Comparison of ENCODE assay signal across 10 cellular contexts in genomic region chr2:177246000-177246399, GRCh38. TPM values are rescaled to one million over a fixed set of nuclear protein-coding genes. Genes with fewer than 3 reads are reported as not detected.
DNase-seq lines count a peak whose midpoint lies in the region; ATAC-seq and TF ChIP-seq lines count a peak whose summit lies in the region.
"Had no signal": no experiment of that assay in that cellular context is flagged by ENCODE, and none has a peak within 500 bp of the region (broad histone marks: within the 10 kb centered on the region; RNA-seq: fewer than 3 reads in every experiment).

No MANE protein-coding gene starts in this region.

- H3K36me3 ChIP-seq in GM23248 (ENCODE audit: low read depth) (0 out of 2 replicates have a peak, but pooled peaks cover 4% of the 10 kb centered on the region), Panc1 (ENCODE audit: control insufficient read depth, insufficient read depth, low read length) (no peaks in the 10 kb centered on the region; the same call in 1 of the 2 replicates), rectal smooth muscle tissue (ENCODE audit: control insufficient read depth, insufficient read depth, low read length) (no peaks in the 10 kb centered on the region)

- intact Hi-C loops in Panc1 (cut with micrococcal nuclease; ENCODE audit: unreplicated experiment) = loop anchor here (10.0 kb wide), 1 partner anchor 149 kb away; the partner anchor contains the start of gene AGPS

- H3K27ac ChIP-seq in GM23248 = peak overlapping the region; percentile 98
- peak overlapping the region; percentile 94 for H3K27ac ChIP-seq in Panc1 (ENCODE audit: low read length)
- peak overlapping the region; percentile 98 for H3K27ac ChIP-seq in epithelial cell of prostate
- H3K27ac ChIP-seq in rectal smooth muscle tissue (ENCODE audit: low read depth, low read length) = peak overlapping the region; percentile 11

- H3K9me3 ChIP-seq in GM23248 (ENCODE audit: low read depth) (no peaks in the 10 kb centered on the region), Panc1 (ENCODE audit: control insufficient read depth, insufficient read depth, low read depth, low read length) (no peaks in the 10 kb centered on the region)

- no TSS peak for BruUV-seq in Panc1 (replicated peaks; lab: Mats Ljungman, UMichigan)

- H3K9ac ChIP-seq in GM23248 (peak overlapping the region; percentile 44), rectal smooth muscle tissue (ENCODE audit: low read length) (no peak overlapping the region)

- H3K27me3 ChIP-seq in GM23248 (replicated peaks; ENCODE audit: insufficient read depth) (no peaks in the 10 kb centered on the region), Panc1 (ENCODE audit: control insufficient read depth, insufficient read depth, low read length) (no peaks in the 10 kb centered on the region), rectal smooth muscle tissue (ENCODE audit: control insufficient read depth, insufficient read depth, low read length) (no peaks in the 10 kb centered on the region)

- peak overlapping the region; percentile 31 for H3K4me2 ChIP-seq in GM23248 (ENCODE audit: unreplicated experiment)

- POLR2A ChIA-PET in Panc1 (lab: Charles Lee) = interaction anchor here (0.6 kb wide), 2 partner anchors 9 to 15 kb away, joined by 3 to 4 read pairs; no protein-coding TSS in a partner anchor

- H3K9me2 ChIP-seq in GM23248 (ENCODE audit: insufficient read depth) = no peaks in the 10 kb centered on the region

- 54 to 56% methylated on average over 3 of the region's 3 CpGs for WGBS in GM23248 (ENCODE audit: low coverage in 1 of 2, low lambda C conversion rate in 2 of 2, missing lambda C conversion rate in 2 of 2), 2 experiments

- TF ChIP-seq CTCF in Panc1 (IDR thresholded peaks at IDR 0.05) = no peak

- H3K79me2 ChIP-seq in GM23248 (ENCODE audit: insufficient read depth) = peaks cover 98% of the 10 kb centered on the region

- no peak overlapping the region for H2AFZ ChIP-seq in GM23248

- CTCF ChIA-PET in Panc1 (lab: Charles Lee) = interaction anchor here (0.6 to 0.8 kb wide), 2 partner anchors 17 to 20 kb away, joined by 3 read pairs; no protein-coding TSS in a partner anchor

- H3K4me1 ChIP-seq in GM23248 (ENCODE audit: insufficient read depth) = peaks cover 50% of the 10 kb centered on the region
- peaks cover 98% of the 10 kb centered on the region for H3K4me1 ChIP-seq in Panc1 (ENCODE audit: control insufficient read depth, insufficient read depth, low read length)
- peaks cover 30% of the 10 kb centered on the region for H3K4me1 ChIP-seq in rectal smooth muscle tissue (ENCODE audit: control insufficient read depth, insufficient read depth, low read length)

- 0 out of 2 replicates have a peak, but pooled peaks have one; percentile 17 for ATAC-seq in Panc1
- ATAC-seq in esophagus mucosa = no peak
- ATAC-seq in GM19351 (IDR thresholded peaks at IDR 0.05; ENCODE audit: unreplicated experiment) = no peak

- peaks cover 62% of the 10 kb centered on the region for H3F3A ChIP-seq in GM23248 (ENCODE audit: insufficient read depth)

- in situ Hi-C loops in GM23248 (cut with MboI) = no loop called here
- in situ Hi-C loops in Panc1 (cut with HindIII; ENCODE audit: low pct_unique_long_range_greater_than_20kb, low sequenced_read_pairs) = no loop called here

- DNase-seq in GM23248 = no peak
- DNase-seq in Panc1 (ENCODE audit: low read depth, low spot score) = no peak
- no peak for DNase-seq in epithelial cell of prostate (ENCODE audit: low read depth, low spot score)
- DNase-seq in HCEC 1CT = no peak
- DNase-seq in kidney glomerular epithelial cell (lab: John Stamatoyannopoulos, UW) = no peak
- DNase-seq: NCI-H446 treated with DMSO at 0.1 percent for 48 hours; stimulated activated CD4-positive, alpha-beta T cell treated with anti-CD3 and anti-CD28 coated beads, Interleukin-4, amount 100 ng/mL, for 4 hours had no signal

- no peak overlapping the region for H3K4me3 ChIP-seq in GM23248
- H3K4me3 ChIP-seq in Panc1 (ENCODE audit: low read depth in 2 of 2, low read length in 2 of 2) = no peak overlapping the region
- no peak overlapping the region for H3K4me3 ChIP-seq in rectal smooth muscle tissue (ENCODE audit: low read length)

- H4K20me1 ChIP-seq in GM23248 (ENCODE audit: insufficient read depth) = no peaks in the 10 kb centered on the region; the same call in 1 of the 2 replicates

RNA-seq across cellular contexts. Expression of gene NFE2L2, which starts 18.5 kb away (rescaled TPM):
- total RNA-seq in GM23248 (2014; rRNA removed; shearing (Covaris generic)) = 62.0 and 77.4 TPM in 2 replicates
- polyA plus RNA-seq in GM23248 (2016; fragmentation: Nextera tagmentation; extraction: Ambion mirVana) = 116 and 123 TPM in 2 replicates
- total RNA-seq in Panc1 (2021; ENCODE audit: unreplicated experiment) (104 TPM), esophagus mucosa (179 TPM)
- polyA plus RNA-seq in Panc1 (2012; ENCODE audit: insufficient read length) = 58.2 TPM

RNA-seq across cellular contexts. Expression of gene HNRNPA3, which starts 33.4 kb away (rescaled TPM):
- 15.0 and 19.7 TPM in 2 replicates for total RNA-seq in GM23248 (2014; rRNA removed; shearing (Covaris generic))
- 47.1 and 51.0 TPM in 2 replicates for polyA plus RNA-seq in GM23248 (2016; fragmentation: Nextera tagmentation; extraction: Ambion mirVana)
- total RNA-seq in Panc1 (2021; ENCODE audit: unreplicated experiment) (228 TPM), esophagus mucosa (142 TPM)
- 326 TPM for polyA plus RNA-seq in Panc1 (2012; ENCODE audit: insufficient read length)

Comparison
In these comparisons a context has a peak if more than half of its experiments do, and no peak if none do; other contexts are left out.
1. H3K27ac ChIP-seq: peak in every context shown above with its lines; median percentile 98 in GM23248; 98 in epithelial cell of prostate; 94 in Panc1; 11 in rectal smooth muscle tissue.